8 cellular contexts compared by ENCODE assay signal in the genomic region with DNA sequence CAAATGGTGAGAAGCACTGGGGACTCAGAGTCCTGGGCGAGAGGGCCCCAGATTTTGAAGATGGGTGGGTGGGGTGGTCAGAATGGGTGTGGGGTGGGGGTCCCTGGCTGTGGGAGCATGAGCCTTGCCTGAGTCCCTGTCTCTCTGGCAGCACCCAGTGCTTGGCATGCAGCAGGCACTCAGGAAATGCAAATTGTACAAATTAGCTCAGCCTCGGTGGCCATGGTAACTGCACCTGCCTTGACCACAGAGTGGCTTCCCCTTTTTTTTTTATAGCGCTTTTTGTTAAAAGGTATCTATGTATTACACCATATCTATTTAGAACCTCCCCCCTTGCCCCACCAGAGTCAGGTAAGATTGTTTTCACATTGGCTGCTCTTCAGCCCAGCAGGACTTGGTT. TPM values are rescaled to one million over a fixed set of nuclear protein-coding genes. Genes with fewer than 3 reads are reported as not detected.
DNase-seq lines count a peak whose midpoint lies in the region; ATAC-seq and TF ChIP-seq lines count a peak whose summit lies in the region.

No MANE protein-coding gene starts in this region.

- no peak overlapping the region for H3K27ac Mint-ChIP-seq in activated CD4-positive, alpha-beta T cell treated with anti-CD3 and anti-CD28 coated beads, Interleukin-2, amount 10 ng/mL, durations not matched to agents 24 days and 14 days

- TF ChIP-seq CTCF in DND-41 (IDR thresholded peaks at IDR 0.05; ENCODE audit: borderline replicate concordance, extremely low read depth, low read length, poor library complexity, severe bottlenecking) (no peak), SK-N-SH (IDR thresholded peaks at IDR 0.05) (no peak)

- 85% methylated on average over 3 of the region's 3 CpGs for WGBS in SK-N-SH (ENCODE audit: low lambda C conversion rate)

- no peaks in the 10 kb centered on the region for H3F3A ChIP-seq in SK-N-SH (replicated peaks; ENCODE audit: insufficient read depth)

- H2AFZ ChIP-seq in DND-41 (ENCODE audit: low read depth, low read length) = no peak overlapping the region
- H2AFZ ChIP-seq in SK-N-SH (ENCODE audit: low read depth) = no peak overlapping the region

- CTCF ChIA-PET in SK-N-SH (lab: Yijun Ruan, JAX) = interaction anchor here (0.6 to 1.4 kb wide), 4 partner anchors 114 to 149 kb away, joined by 3 to 4 read pairs (median 3); partner anchors contain the start of gene PCBD2

- H3K9me3 ChIP-seq in DND-41 (ENCODE audit: insufficient read depth, low read length, severe bottlenecking) = no peaks in the 10 kb centered on the region
- H3K9me3 ChIP-seq in SK-N-SH = no peaks in the 10 kb centered on the region

- H3K27ac ChIP-seq in DND-41 (ENCODE audit: low read length) (no peak overlapping the region), SK-N-SH (ENCODE audit: low read depth in 2 of 2, low read length in 1 of 2) (no peak overlapping the region)

- no peaks in the 10 kb centered on the region for H3K27me3 ChIP-seq in DND-41 (ENCODE audit: insufficient read depth, low read length, poor library complexity)
- H3K27me3 ChIP-seq in SK-N-SH (ENCODE audit: insufficient read depth) = peaks cover 67% of the 10 kb centered on the region

- H3K36me3 ChIP-seq in DND-41 (ENCODE audit: insufficient read depth, low read length) (no peaks in the 10 kb centered on the region), SK-N-SH (replicated peaks in 1 of 2; ENCODE audit: control insufficient read depth in 1 of 2, insufficient read depth in 2 of 2, low read length in 1 of 2) (no peaks in the 10 kb centered on the region)

- H4K20me1 ChIP-seq in DND-41 (ENCODE audit: insufficient read depth, low read length) (no peaks in the 10 kb centered on the region), SK-N-SH (ENCODE audit: insufficient read depth) (no peaks in the 10 kb centered on the region)

- H3K79me2 ChIP-seq in DND-41 (ENCODE audit: insufficient read depth, low read length) (no peaks in the 10 kb centered on the region), SK-N-SH (ENCODE audit: insufficient read depth) (no peaks in the 10 kb centered on the region)

- TF ChIP-seq RAD21 in SK-N-SH (IDR thresholded peaks at IDR 0.05; ENCODE audit: low read length) = no peak

- H3K4me1 Mint-ChIP-seq in activated CD4-positive, alpha-beta T cell treated with anti-CD3 and anti-CD28 coated beads, Interleukin-2, amount 10 ng/mL, durations not matched to agents 24 days and 14 days = no peaks in the 10 kb centered on the region

- POLR2A ChIA-PET in SK-N-SH (lab: Yijun Ruan, JAX) = no interaction called here

- H3K4me2 ChIP-seq in DND-41 (ENCODE audit: insufficient read depth, low read length) (no peak overlapping the region), SK-N-SH (no peak overlapping the region)

- no peak overlapping the region for H3K4me3 Mint-ChIP-seq in activated CD4-positive, alpha-beta T cell treated with anti-CD3 and anti-CD28 coated beads, Interleukin-2, amount 10 ng/mL, durations not matched to agents 24 days and 14 days

- H3K4me3 ChIP-seq in DND-41 (ENCODE audit: low read depth in 1 of 2, low read length in 2 of 2) = no peak overlapping the region
- no peak overlapping the region for H3K4me3 ChIP-seq in SK-N-SH (ENCODE audit: low read depth in 2 of 2, low read length in 1 of 2)

- H3K36me3 Mint-ChIP-seq in activated CD4-positive, alpha-beta T cell treated with anti-CD3 and anti-CD28 coated beads, Interleukin-2, amount 10 ng/mL, durations not matched to agents 24 days and 14 days (ENCODE audit: low read depth) = no peaks in the 10 kb centered on the region

- H3K9ac ChIP-seq in DND-41 (ENCODE audit: low read depth, low read length) (no peak overlapping the region), SK-N-SH (no peak overlapping the region)

- no peaks in the 10 kb centered on the region for H3K9me2 ChIP-seq in SK-N-SH

- peaks cover 6% of the 10 kb centered on the region for H3K4me1 ChIP-seq in DND-41 (ENCODE audit: insufficient read depth, low read length)
- no peaks in the 10 kb centered on the region; a peak in 1 of 4 replicates for H3K4me1 ChIP-seq in SK-N-SH (ENCODE audit: control insufficient read depth in 1 of 2, insufficient read depth in 2 of 2, low read depth in 1 of 2, low read length in 1 of 2)

- no peaks in the 10 kb centered on the region for H3K9me3 Mint-ChIP-seq in activated CD4-positive, alpha-beta T cell treated with anti-CD3 and anti-CD28 coated beads, Interleukin-2, amount 10 ng/mL, durations not matched to agents 24 days and 14 days

- peak; percentile 74 for ATAC-seq in DND-41 (ENCODE audit: insufficient read depth, low read depth)
- ATAC-seq in GM19372 (IDR thresholded peaks at IDR 0.05; ENCODE audit: low read depth, unreplicated experiment) = peak; percentile 92
- peak; percentile 85 for ATAC-seq in HG03097 (IDR thresholded peaks at IDR 0.05; ENCODE audit: low FRiP score, unreplicated experiment)
- no peak for ATAC-seq in left lobe of liver

- no peak for TF ChIP-seq EP300 in SK-N-SH (IDR thresholded peaks at IDR 0.05; ENCODE audit: borderline replicate concordance in 1 of 2, low read depth in 1 of 2, low read length in 1 of 2)

- DNase-seq in DND-41 (peak; percentile 38), NOMO-1 (lab: John Stamatoyannopoulos, UW; ENCODE audit: unreplicated experiment in 2 of 2) (peak; percentile 25 to 54), SK-N-SH (no peak), NCI-H1930 (lab: John Stamatoyannopoulos, UW) (no peak), left lobe of liver (ENCODE audit: low spot score) (no peak)
- no peak for DNase-seq in activated CD4-positive, alpha-beta T cell treated with anti-CD3 and anti-CD28 coated beads, Interleukin-2, amount 10 ng/mL, durations not matched to agents 24 days and 14 days

- H3K27me3 Mint-ChIP-seq in activated CD4-positive, alpha-beta T cell treated with anti-CD3 and anti-CD28 coated beads, Interleukin-2, amount 10 ng/mL, durations not matched to agents 24 days and 14 days = peaks cover 62% of the 10 kb centered on the region

- intact Hi-C loops in activated CD4-positive, alpha-beta T cell treated with anti-CD3 and anti-CD28 coated beads, Interleukin-2, amount 10 ng/mL, durations not matched to agents 24 days and 14 days (cut with micrococcal nuclease) = no loop called here

TF ChIP-seq in SK-N-SH, 30 proteins besides CTCF, POLR2A, EP300 and RAD21 (continues in another document):
- TF ChIP-seq RCOR1 (IDR thresholded peaks at IDR 0.05; ENCODE audit: low read length) = no peak
- TF ChIP-seq REST (IDR thresholded peaks at IDR 0.05; ENCODE audit: low read depth, low read length) = no peak
- no peak for TF ChIP-seq JUND (IDR thresholded peaks at IDR 0.05)
- TF ChIP-seq RXRA (IDR thresholded peaks at IDR 0.05; ENCODE audit: borderline replicate concordance, low read depth) = no peak
- TF ChIP-seq, protein P1, sequence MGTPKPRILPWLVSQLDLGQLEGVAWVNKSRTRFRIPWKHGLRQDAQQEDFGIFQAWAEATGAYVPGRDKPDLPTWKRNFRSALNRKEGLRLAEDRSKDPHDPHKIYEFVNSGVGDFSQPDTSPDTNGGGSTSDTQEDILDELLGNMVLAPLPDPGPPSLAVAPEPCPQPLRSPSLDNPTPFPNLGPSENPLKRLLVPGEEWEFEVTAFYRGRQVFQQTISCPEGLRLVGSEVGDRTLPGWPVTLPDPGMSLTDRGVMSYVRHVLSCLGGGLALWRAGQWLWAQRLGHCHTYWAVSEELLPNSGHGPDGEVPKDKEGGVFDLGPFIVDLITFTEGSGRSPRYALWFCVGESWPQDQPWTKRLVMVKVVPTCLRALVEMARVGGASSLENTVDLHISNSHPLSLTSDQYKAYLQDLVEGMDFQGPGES (IDR thresholded peaks at IDR 0.05; ENCODE audit: low read depth, low read length) = no peak
- TF ChIP-seq NRF1 (IDR thresholded peaks at IDR 0.05; ENCODE audit: low read depth, low read length) = no peak
- no peak for TF ChIP-seq EZH2phosphoT487 (IDR thresholded peaks at IDR 0.05; ENCODE audit: borderline replicate concordance, low read depth)
- no peak for TF ChIP-seq GATA2 (CRISPR knock-in tag; IDR thresholded peaks at IDR 0.05)
- no peak for TF ChIP-seq USF1 (IDR thresholded peaks at IDR 0.05; ENCODE audit: borderline replicate concordance, low read depth)
- TF ChIP-seq ELF1 (IDR thresholded peaks at IDR 0.05) = no peak
- no peak for TF ChIP-seq POLR2AphosphoS5 (IDR thresholded peaks at IDR 0.05; ENCODE audit: low read depth, low read length)

RNA-seq across cellular contexts. Expression of gene PITX1, which starts 19.2 kb away (rescaled TPM):
- not detected in 2 replicates for polyA plus RNA-seq in SK-N-SH (2012; rRNA removed)
- 0.13 TPM in 1 of 2 replicates, not detected in the other for polyA plus RNA-seq in SK-N-SH (2012; cell fraction: cytosol; rRNA removed)
- not detected in 2 replicates for polyA plus RNA-seq in SK-N-SH (2012; cell fraction: nucleus; rRNA removed)
- total RNA-seq in activated CD4-positive, alpha-beta T cell treated with anti-CD3 and anti-CD28 coated beads, Interleukin-2, amount 10 ng/mL, durations not matched to agents 24 days and 14 days = 0.61 and 0.78 TPM in 2 replicates
- 0.40 TPM for total RNA-seq in left lobe of liver

Comparison
In these comparisons a context has a peak if more than half of its experiments do, and no peak if none do; other contexts are left out.
1. DNase-seq: peak in DND-41 (single experiment) and NOMO-1 (2 of 2); none in SK-N-SH (single experiment), NCI-H1930 (0 of 2), activated CD4-positive, alpha-beta T cell treated with anti-CD3 and anti-CD28 coated beads, Interleukin-2, amount 10 ng/mL, durations not matched to agents 24 days and 14 days (single experiment) and left lobe of liver (single experiment).